2 cellular contexts compared by ENCODE assay signal in genomic region chr18:30855762-30856161, GRCh38.
TF ChIP-seq lines count a peak whose summit lies in the region.

No MANE protein-coding gene starts in this region.

TF ChIP-seq in HepG2, 621 proteins besides CTCF, POLR2A, EP300 and RAD21:
- no peak for TF ChIP-seq ZFP36 (IDR thresholded peaks at IDR 0.05; ENCODE audit: borderline replicate concordance, low read depth, low read length, partially characterized antibody)
- peak; percentile 59; the same call in 1 of the 2 replicates for TF ChIP-seq CEBPB (IDR thresholded peaks at IDR 0.05; ENCODE audit: borderline replicate concordance, low read depth, low read length)
- TF ChIP-seq STAG1 (CRISPR knock-in tag; IDR thresholded peaks at IDR 0.05): no peak
- TF ChIP-seq ZNF777 (CRISPR knock-in tag; IDR thresholded peaks at IDR 0.05): no peak
- no peak for TF ChIP-seq NR1H2 (CRISPR knock-in tag; IDR thresholded peaks at IDR 0.05; ENCODE audit: borderline replicate concordance, low read depth)

TF ChIP-seq in H1, 55 proteins besides CTCF, POLR2A, EP300 and RAD21:
- TF ChIP-seq CEBPB (IDR thresholded peaks at IDR 0.05; ENCODE audit: low read depth, low read length) (peak; percentile 7; the same call in 1 of the 2 replicates), RNF2 (IDR thresholded peaks at IDR 0.05; ENCODE audit: borderline replicate concordance, low read depth, low read length, missing control alignments, poor library complexity, severe bottlenecking) (no peak)
